1 cellular context compared by ENCODE assay signal in genomic region chr22:19454156-19454555, GRCh38.
TF ChIP-seq lines count a peak whose summit lies in the region.

No MANE protein-coding gene starts in this region.

TF ChIP-seq in GM12878, 131 proteins besides CTCF, POLR2A, EP300 and RAD21:
- TF ChIP-seq LARP7 (IDR thresholded peaks at IDR 0.05) (no peak), ZNF687 (IDR thresholded peaks at IDR 0.05) (no peak), IRF3 (IDR thresholded peaks at IDR 0.05) (no peak), TARDBP (IDR thresholded peaks at IDR 0.05; ENCODE audit: borderline replicate concordance) (no peak), TAF1 (IDR thresholded peaks at IDR 0.05; ENCODE audit: borderline replicate concordance, low read depth, low read length) (no peak), BMI1 (IDR thresholded peaks at IDR 0.05; ENCODE audit: borderline replicate concordance) (no peak), BHLHE40 (IDR thresholded peaks at IDR 0.05; ENCODE audit: borderline replicate concordance in 1 of 2, low read depth in 2 of 2, low read length in 1 of 2) (no peak)
